ENCODE assay signal across 24 cellular contexts in genomic region chr19:18661346-18661745, GRCh38. TPM values are rescaled to one million over a fixed set of nuclear protein-coding genes. Genes with fewer than 3 reads are reported as not detected.
DNase-seq lines count a peak whose midpoint lies in the region; ATAC-seq, FAIRE-seq and TF ChIP-seq lines count a peak whose summit lies in the region.
"Had no signal": no experiment of that assay in that cellular context is flagged by ENCODE, and none has a peak within 500 bp of the region (broad histone marks: within the 10 kb centered on the region; RNA-seq: fewer than 3 reads in every experiment).

No MANE protein-coding gene starts in this region.

- H4K20me1 ChIP-seq in SK-N-SH (ENCODE audit: insufficient read depth): no peaks in the 10 kb centered on the region

- CTCF ChIA-PET in SK-N-SH (lab: Yijun Ruan, JAX): interaction anchor here (1.7 kb wide), 1 partner anchor 11 kb away, joined by 6 read pairs; no protein-coding TSS in a partner anchor
- CTCF ChIA-PET in activated naive CD4-positive, alpha-beta T cell treated with anti-CD3 and anti-CD28 coated beads for 36 hours (lab: Charles Lee): interaction anchor here (1.0 kb wide), 1 partner anchor 12 kb away, joined by 5 read pairs; no protein-coding TSS in a partner anchor

- ATAC-seq in SK-N-SH treated with all-trans-retinoic acid at 6 μM for 48 hours: no peak
- ATAC-seq in thoracic aorta (ENCODE audit: insufficient number of reproducible peaks, low FRiP score, low read depth): no peak
- ATAC-seq in HG03108 (IDR thresholded peaks at IDR 0.05; ENCODE audit: unreplicated experiment): no peak
- no peak for ATAC-seq in HG03432 (IDR thresholded peaks at IDR 0.05; ENCODE audit: unreplicated experiment)
- ATAC-seq: activated CD4-positive, CD25-positive, alpha-beta regulatory T cell treated with anti-CD3 and anti-CD28 coated beads, Interleukin-2, amount 50 U/mL, for 24 hours; foreskin keratinocyte; left colon; mucosa of descending colon had no signal

- peaks cover 30% of the 10 kb centered on the region for H3F3A ChIP-seq in SK-N-SH (replicated peaks; ENCODE audit: insufficient read depth)

- no peaks in the 10 kb centered on the region for H3K9me3 Mint-ChIP-seq in nephron
- H3K9me3 Mint-ChIP-seq in activated naive CD4-positive, alpha-beta T cell treated with anti-CD3 and anti-CD28 coated beads for 36 hours: no peaks in the 10 kb centered on the region
- H3K9me3 Mint-ChIP-seq: T-helper 2 cell treated with Interferon-gamma antibody and Interleukin-4, amounts not matched to agents 5 μg/mL and 100 μg/mL, for 36 hours had no signal

- H3K36me3 ChIP-seq in SK-N-SH (replicated peaks in 1 of 2; ENCODE audit: control insufficient read depth in 1 of 2, insufficient read depth in 2 of 2, low read length in 1 of 2) (peaks cover 0 to 2% of the 10 kb centered on the region in 2 experiments), bronchial epithelial cell (ENCODE audit: control insufficient read depth, insufficient read depth, low read length) (peaks cover 2% of the 10 kb centered on the region), thoracic aorta (peaks cover 4% of the 10 kb centered on the region)
- H3K36me3 ChIP-seq: SJCRH30 had no signal

- H3K27me3 ChIP-seq in SK-N-SH (ENCODE audit: insufficient read depth): no peaks in the 10 kb centered on the region
- peaks cover 8% of the 10 kb centered on the region for H3K27me3 ChIP-seq in bronchial epithelial cell (ENCODE audit: control insufficient read depth, insufficient read depth, low read length)
- no peaks in the 10 kb centered on the region for H3K27me3 ChIP-seq in thoracic aorta (replicated peaks; ENCODE audit: insufficient read depth)

- H3K27ac ChIP-seq in SK-N-SH (ENCODE audit: low read depth in 2 of 2, low read length in 1 of 2): peak overlapping the region in 1 of 2 experiments; percentile 64; a peak in 1 of 4 replicates
- peak overlapping the region; percentile 87 to 92 for H3K27ac ChIP-seq in thoracic aorta
- H3K27ac ChIP-seq: C4-2B, foreskin keratinocyte, SJCRH30 had no signal

- H3K4me1 Mint-ChIP-seq in nephron: peaks cover 34% of the 10 kb centered on the region
- H3K4me1 Mint-ChIP-seq in activated naive CD4-positive, alpha-beta T cell treated with anti-CD3 and anti-CD28 coated beads for 36 hours (ENCODE audit: low read depth): peaks cover 20% of the 10 kb centered on the region

- no peak for TF ChIP-seq RAD21 in SK-N-SH (IDR thresholded peaks at IDR 0.05; ENCODE audit: low read length)

- no peaks in the 10 kb centered on the region for H3K9me2 ChIP-seq in SK-N-SH

- WGBS in SK-N-SH (ENCODE audit: low lambda C conversion rate): 100% methylated on average over 4 of the region's 4 CpGs

- no peak overlapping the region for H2AFZ ChIP-seq in SK-N-SH (ENCODE audit: low read depth)

- H3K36me3 Mint-ChIP-seq in nephron (ENCODE audit: low read depth): no peaks in the 10 kb centered on the region
- H3K36me3 Mint-ChIP-seq in activated naive CD4-positive, alpha-beta T cell treated with anti-CD3 and anti-CD28 coated beads for 36 hours (ENCODE audit: low read depth): no peaks in the 10 kb centered on the region

- H3K9ac ChIP-seq in SK-N-SH: 0 out of 2 replicates have a peak overlapping the region, but pooled peaks have one; percentile 28

- intact Hi-C loops in activated naive CD4-positive, alpha-beta T cell treated with anti-CD3 and anti-CD28 coated beads for 36 hours (cut with micrococcal nuclease): no loop called here

- TF ChIP-seq EP300 in SK-N-SH (IDR thresholded peaks at IDR 0.05; ENCODE audit: borderline replicate concordance in 1 of 2, low read depth in 1 of 2, low read length in 1 of 2): no peak

- peak; percentile 18 for FAIRE-seq in bronchial epithelial cell (lab: Jason Lieb, UNC)

- H3K4me3 Mint-ChIP-seq in nephron: peak overlapping the region in 1 of 3 experiments; percentile 5
- H3K4me3 Mint-ChIP-seq in activated naive CD4-positive, alpha-beta T cell treated with anti-CD3 and anti-CD28 coated beads for 36 hours: no peak overlapping the region
- H3K4me3 Mint-ChIP-seq: T-helper 2 cell treated with Interferon-gamma antibody and Interleukin-4, amounts not matched to agents 5 μg/mL and 100 μg/mL, for 36 hours had no signal

- H3K79me2 ChIP-seq in SK-N-SH (ENCODE audit: insufficient read depth): 0 out of 2 replicates have a peak, but pooled peaks cover 3% of the 10 kb centered on the region

- H3K4me3 ChIP-seq in SK-N-SH (ENCODE audit: low read depth in 2 of 2, low read length in 1 of 2): no peak overlapping the region
- H3K4me3 ChIP-seq in bronchial epithelial cell (ENCODE audit: low read depth, low read length): no peak overlapping the region
- no peak overlapping the region for H3K4me3 ChIP-seq in thoracic aorta
- H3K4me3 ChIP-seq: mucosa of descending colon, SJCRH30 had no signal

- peaks cover 4% of the 10 kb centered on the region for H3K27me3 Mint-ChIP-seq in nephron (ENCODE audit: low read depth)
- H3K27me3 Mint-ChIP-seq in activated naive CD4-positive, alpha-beta T cell treated with anti-CD3 and anti-CD28 coated beads for 36 hours (ENCODE audit: low read depth): no peaks in the 10 kb centered on the region

- peak overlapping the region in 2 of 3 experiments; percentile 8 to 26 for H3K27ac Mint-ChIP-seq in nephron
- H3K27ac Mint-ChIP-seq in activated naive CD4-positive, alpha-beta T cell treated with anti-CD3 and anti-CD28 coated beads for 36 hours: no peak overlapping the region
- H3K27ac Mint-ChIP-seq: T-helper 2 cell treated with Interferon-gamma antibody and Interleukin-4, amounts not matched to agents 5 μg/mL and 100 μg/mL, for 36 hours had no signal

- POLR2A ChIA-PET in SK-N-SH (lab: Yijun Ruan, JAX): no interaction called here

- no peak for DNase-seq in SK-N-SH
- no peak for DNase-seq in bronchial epithelial cell (ENCODE audit: low read depth)
- DNase-seq in thoracic aorta (ENCODE audit: low spot score): no peak
- no peak for DNase-seq in activated naive CD4-positive, alpha-beta T cell treated with anti-CD3 and anti-CD28 coated beads for 36 hours
- DNase-seq: 8988T; activated CD8-positive, alpha-beta memory T cell treated with anti-CD3 and anti-CD28 coated beads for 24 hours; amniotic stem cell; DMS 273 treated with DMSO at 0.1 percent for 48 hours; foreskin keratinocyte; Kasumi-1; left colon; mucosa of descending colon; NCI-H1105 treated with DMSO at 0.1 percent for 48 hours; NCI-H69; occipital lobe; SJCRH30; stimulated activated CD4-positive, alpha-beta T cell treated with anti-CD3 and anti-CD28 coated beads, Interleukin-2, amount 100 ng/mL, for 48 hours had no signal

- no peaks in the 10 kb centered on the region for H3K9me3 ChIP-seq in SK-N-SH
- H3K9me3 ChIP-seq in thoracic aorta: no peaks in the 10 kb centered on the region
- H3K9me3 ChIP-seq: mucosa of descending colon, SJCRH30 had no signal

- peak overlapping the region; percentile 45 for H3K4me2 ChIP-seq in SK-N-SH

- no peak for TF ChIP-seq CTCF in SK-N-SH (IDR thresholded peaks at IDR 0.05)
- no peak for TF ChIP-seq CTCF in bronchial epithelial cell (IDR thresholded peaks at IDR 0.05; ENCODE audit: insufficient read depth, low read length, severe bottlenecking)
- TF ChIP-seq CTCF in nephron (IDR thresholded peaks at IDR 0.05; ENCODE audit: unreplicated experiment in 3 of 3): no peak
- no peak for TF ChIP-seq CTCF in thoracic aorta (IDR thresholded peaks at IDR 0.05)

- H3K4me1 ChIP-seq in SK-N-SH (ENCODE audit: control insufficient read depth in 1 of 2, insufficient read depth in 2 of 2, low read depth in 1 of 2, low read length in 1 of 2) (peaks cover 13 to 32% of the 10 kb centered on the region in 2 experiments; a peak in 3 of 4 replicates), thoracic aorta (ENCODE audit: control insufficient read depth in 1 of 2, low read depth in 2 of 2) (peaks cover 34 to 83% of the 10 kb centered on the region in 2 donors)
- H3K4me1 ChIP-seq: foreskin keratinocyte had no signal

RNA-seq across cellular contexts. Expression of gene CRTC1, which starts 22.1 kb away (rescaled TPM):
- polyA plus RNA-seq in SK-N-SH (2012; rRNA removed): 2.2 and 5.0 TPM in 2 replicates
- polyA plus RNA-seq in SK-N-SH (2012; cell fraction: cytosol; rRNA removed): 2.1 and 3.2 TPM in 2 replicates
- 21.9 and 27.2 TPM in 2 replicates for polyA plus RNA-seq in SK-N-SH (2012; cell fraction: nucleus; rRNA removed)
- total RNA-seq in bronchial epithelial cell: 0.79 and 1.3 TPM in 2 replicates
- total RNA-seq in thoracic aorta: 10 to 100 TPM in 1 of 2 donors, 1 to 10 TPM in 1; 8.7 to 11.2 TPM
- 1 to 10 TPM; 4.0 to 4.2 TPM for total RNA-seq in activated naive CD4-positive, alpha-beta T cell treated with anti-CD3 and anti-CD28 coated beads for 36 hours

RNA-seq across cellular contexts. Expression of gene KLHL26, which starts 24.5 kb away (rescaled TPM):
- polyA plus RNA-seq in SK-N-SH (2012; rRNA removed): 1.9 and 4.6 TPM in 2 replicates
- 1.7 and 1.8 TPM in 2 replicates for polyA plus RNA-seq in SK-N-SH (2012; cell fraction: cytosol; rRNA removed)
- polyA plus RNA-seq in SK-N-SH (2012; cell fraction: nucleus; rRNA removed): 5.0 and 5.5 TPM in 2 replicates
- total RNA-seq in bronchial epithelial cell (3.2 and 4.9 TPM in 2 replicates), thoracic aorta (10 to 100 TPM; 11.2 to 24.5 TPM)
- 10 to 100 TPM in 1 of 2 experiments, 1 to 10 TPM in 1; 8.9 to 12.0 TPM for total RNA-seq in activated naive CD4-positive, alpha-beta T cell treated with anti-CD3 and anti-CD28 coated beads for 36 hours

RNA-seq across cellular contexts. Expression of gene TMEM59L, which starts 48.7 kb away (rescaled TPM):
- polyA plus RNA-seq in SK-N-SH (2012; rRNA removed): 5.8 and 9.6 TPM in 2 replicates
- 4.5 and 7.3 TPM in 2 replicates for polyA plus RNA-seq in SK-N-SH (2012; cell fraction: cytosol; rRNA removed)
- polyA plus RNA-seq in SK-N-SH (2012; cell fraction: nucleus; rRNA removed): 44.4 and 61.6 TPM in 2 replicates
- total RNA-seq in bronchial epithelial cell: 0.13 and 0.79 TPM in 2 replicates
- total RNA-seq in thoracic aorta: 1 to 10 TPM; 3.2 to 6.5 TPM
- total RNA-seq in activated naive CD4-positive, alpha-beta T cell treated with anti-CD3 and anti-CD28 coated beads for 36 hours: under 1 TPM; 0.21 to 0.40 TPM
- total RNA-seq: foreskin keratinocyte, SJCRH30 had no signal
- polyA plus RNA-seq: foreskin keratinocyte had no signal

RNA-seq across cellular contexts. Expression of gene CRLF1, which starts 54.7 kb away (rescaled TPM):
- polyA plus RNA-seq in SK-N-SH (2012; rRNA removed): 0.71 and 0.84 TPM in 2 replicates
- polyA plus RNA-seq in SK-N-SH (2012; cell fraction: cytosol; rRNA removed): 0.77 and 1.1 TPM in 2 replicates
- 1.9 TPM in 2 replicates for polyA plus RNA-seq in SK-N-SH (2012; cell fraction: nucleus; rRNA removed)
- total RNA-seq in bronchial epithelial cell (0.26 and 0.64 TPM in 2 replicates), thoracic aorta (1,000 to 10,000 TPM in 1 of 2 donors, 10 to 100 TPM in 1; 85.9 to 1,063 TPM)
- total RNA-seq in activated naive CD4-positive, alpha-beta T cell treated with anti-CD3 and anti-CD28 coated beads for 36 hours: not detected
